Comparison of ENCODE assay signal across 1 cellular context in genomic region chr11:64723117-64723906, GRCh38.
TF ChIP-seq lines count a peak whose summit lies in the region.

TSS of gene NRXN2 (minus strand) at chr11:64723197. CDS start at chr11:64713699, 9,498 bp downstream.

TF ChIP-seq in K562, 482 proteins besides CTCF, POLR2A, EP300 and RAD21 (continued from another document):
- TF ChIP-seq ZBTB7A (IDR thresholded peaks at IDR 0.05; ENCODE audit: borderline replicate concordance, control insufficient read depth, low read depth, low read length) (peak; percentile 92), GTF2B (IDR thresholded peaks at IDR 0.05; ENCODE audit: extremely low read depth, insufficient read length) (no peak), ESRRA (IDR thresholded peaks at IDR 0.05; ENCODE audit: borderline replicate concordance, low read depth) (no peak), POLR2G (IDR thresholded peaks at IDR 0.05; ENCODE audit: low read depth, low read length) (0 out of 2 replicates have a peak, but pooled peaks have one; percentile 37), E2F6 (IDR thresholded peaks at IDR 0.05; ENCODE audit: borderline replicate concordance in 1 of 2, extremely low read depth in 1 of 2, insufficient read depth in 1 of 2, insufficient read length in 1 of 2, low read depth in 1 of 2, low read length in 1 of 2, poor library complexity in 1 of 2, severe bottlenecking in 1 of 2) (peak in 1 of 2 experiments; percentile 27), BCOR (IDR thresholded peaks at IDR 0.05) (peak; percentile 37; the same call in 1 of the 2 replicates), PKNOX1 (IDR thresholded peaks at IDR 0.05) (peak; percentile 98), ETV1 (tag; conservative IDR thresholded peaks at IDR 0.05; ENCODE audit: low read depth) (no peak), DEAF1 (CRISPR knock-in tag; IDR thresholded peaks at IDR 0.05) (peak; percentile 73), MIER1 (IDR thresholded peaks at IDR 0.05; ENCODE audit: low read depth) (peak; percentile 17; the same call in 1 of the 2 replicates), SMARCA4 (IDR thresholded peaks at IDR 0.05) (no peak), CHD2 (IDR thresholded peaks at IDR 0.05; ENCODE audit: low read depth, low read length) (peak; percentile 63), RB1 (IDR thresholded peaks at IDR 0.05; ENCODE audit: low read depth) (peak; percentile 62; the same call in 1 of the 2 replicates), ZNF165 (CRISPR knock-in tag; IDR thresholded peaks at IDR 0.05; ENCODE audit: borderline replicate concordance) (no peak), STAT6 (CRISPR knock-in tag; IDR thresholded peaks at IDR 0.05) (no peak), RREB1 (CRISPR knock-in tag; IDR thresholded peaks at IDR 0.05) (peak; percentile 100), MYC (IDR thresholded peaks at IDR 0.05; ENCODE audit: low read depth, low read length) (0 out of 2 replicates have a peak, but pooled peaks have one; percentile 6), MYC (CRISPR knock-in tag; IDR thresholded peaks at IDR 0.05; ENCODE audit: borderline replicate concordance, low read depth) (no peak), HNRNPK (IDR thresholded peaks at IDR 0.05; ENCODE audit: low read depth, low read length, poor library complexity, severe bottlenecking) (peak; percentile 16), SMARCA5 (IDR thresholded peaks at IDR 0.05) (peak; percentile 37; the same call in 1 of the 2 replicates), KDM2B (CRISPR knock-in tag; IDR thresholded peaks at IDR 0.05) (peak; percentile 75; the same call in 1 of the 2 replicates), NFYB (IDR thresholded peaks at IDR 0.05; ENCODE audit: extremely low read depth, insufficient read length) (peak; percentile 87), SRSF1 (IDR thresholded peaks at IDR 0.05; ENCODE audit: low read depth, low read length) (no peak), SAFB (IDR thresholded peaks at IDR 0.05; ENCODE audit: borderline replicate concordance, low read depth, low read length) (0 out of 2 replicates have a peak, but pooled peaks have one; percentile 23), MAZ (CRISPR knock-in tag; conservative IDR thresholded peaks at IDR 0.05 in 1 of 2, IDR thresholded peaks at IDR 0.05 in 1 of 2) (peak; percentile 48 to 83; a peak in 3 of 4 replicates), HMGXB4 (CRISPR knock-in tag; IDR thresholded peaks at IDR 0.05) (no peak), CTBP1 (IDR thresholded peaks at IDR 0.05; ENCODE audit: borderline replicate concordance) (peak; percentile 98), CC2D1A (IDR thresholded peaks at IDR 0.05) (peak; percentile 37; the same call in 1 of the 2 replicates), RHOXF2B (CRISPR knock-in tag; conservative IDR thresholded peaks at IDR 0.05) (no peak), ASH1L (IDR thresholded peaks at IDR 0.05; ENCODE audit: borderline replicate concordance, low read depth, partially characterized antibody) (peak; percentile 67), CREM (IDR thresholded peaks at IDR 0.05; ENCODE audit: low read depth) (peak; percentile 64)
